31 cellular contexts compared by ENCODE assay signal in the genomic region with DNA sequence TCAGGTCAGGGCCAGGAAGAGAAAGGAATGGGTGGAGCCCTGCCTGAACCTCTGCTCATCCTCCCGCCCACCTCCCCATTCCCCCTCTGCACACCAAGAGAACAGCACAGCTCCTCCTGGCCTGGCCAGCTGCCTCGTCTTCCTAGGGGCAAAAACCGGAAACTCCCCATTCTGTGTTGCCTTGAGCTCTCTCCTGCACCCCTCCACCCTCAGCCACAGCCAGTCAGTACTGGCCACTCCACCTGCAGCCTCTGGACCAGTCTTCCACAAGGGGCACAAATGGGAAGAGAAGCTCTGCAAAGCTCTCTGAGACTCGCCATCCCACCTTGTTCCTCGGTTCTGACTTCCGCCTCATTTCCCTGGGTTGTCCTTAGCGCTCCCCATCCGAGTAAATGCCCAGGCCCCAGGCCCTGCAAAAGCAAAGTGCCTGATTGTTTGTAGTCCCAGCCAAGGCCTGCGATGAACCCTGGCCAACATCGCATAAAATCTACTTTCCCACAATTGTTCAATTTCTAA. TPM values are rescaled to one million over a fixed set of nuclear protein-coding genes. Genes with fewer than 3 reads are reported as not detected.
"Had no signal": no experiment of that assay in that cellular context is flagged by ENCODE, and none has a peak within 500 bp of the region (broad histone marks: within the 10 kb centered on the region; RNA-seq: fewer than 3 reads in every experiment).

No MANE protein-coding gene starts in this region.

- H3K9me3 ChIP-seq: colonic mucosa, gastrocnemius medialis, pancreas, psoas muscle, tibial nerve had no signal

- H3K36me3 ChIP-seq: colonic mucosa, gastrocnemius medialis, pancreas, tibial nerve had no signal

- FAIRE-seq: kidney, pancreas had no signal

- H3K36me3 Mint-ChIP-seq: activated naive CD8-positive, alpha-beta T cell; immature natural killer cell; mesothelial cell of epicardium; naive thymus-derived CD4-positive, alpha-beta T cell had no signal

- H3K4me3 Mint-ChIP-seq: activated naive CD8-positive, alpha-beta T cell; activated T-cell treated with anti-CD3 and anti-CD28 coated beads, Interleukin-2, amount 50 U/mL, for 72 hours; immature natural killer cell; mesothelial cell of epicardium; naive thymus-derived CD4-positive, alpha-beta T cell had no signal

- H3K4me1 ChIP-seq: colonic mucosa, gastrocnemius medialis, pancreas, psoas muscle, tibial nerve had no signal

- H3K27me3 ChIP-seq: colonic mucosa, gastrocnemius medialis, pancreas, tibial nerve had no signal

- H3K4me3 ChIP-seq: colonic mucosa, gastrocnemius medialis, pancreas, psoas muscle, tibial nerve had no signal

- H3K27ac Mint-ChIP-seq: activated naive CD8-positive, alpha-beta T cell; activated T-cell treated with anti-CD3 and anti-CD28 coated beads, Interleukin-2, amount 50 U/mL, for 72 hours; immature natural killer cell; mesothelial cell of epicardium; naive thymus-derived CD4-positive, alpha-beta T cell had no signal

- H3K9me3 Mint-ChIP-seq: activated T-cell treated with anti-CD3 and anti-CD28 coated beads, Interleukin-2, amount 50 U/mL, for 72 hours; mesothelial cell of epicardium had no signal

- H3K27me3 Mint-ChIP-seq: activated naive CD8-positive, alpha-beta T cell had no signal

- H3K27ac ChIP-seq: colonic mucosa, gastrocnemius medialis, pancreas, psoas muscle, tibial nerve had no signal

- H3K4me1 Mint-ChIP-seq: immature natural killer cell; naive thymus-derived CD4-positive, alpha-beta T cell had no signal

- DNase-seq: activated CD4-positive, alpha-beta T cell treated with anti-CD3 and anti-CD28 coated beads for 4 hours; activated CD4-positive, alpha-beta T cell treated with anti-CD3 and anti-CD28 coated beads, Interleukin-2, amount 50 U/mL, for 4 hours; activated naive CD4-positive, alpha-beta T cell; activated T-cell treated with anti-CD3 and anti-CD28 coated beads for 4 hours; activated T-cell treated with anti-CD3 and anti-CD28 coated beads, Interleukin-2, amount 50 U/mL, for 72 hours; anterior cingulate cortex; cerebellar nuclear complex; colonic mucosa; effector memory CD4-positive, alpha-beta T cell; gastrocnemius medialis; glutamatergic neuron; immature natural killer cell; kidney; left colon; naive thymus-derived CD4-positive, alpha-beta T cell; nucleus accumbens; pancreas; psoas muscle; stimulated activated CD4-positive, alpha-beta T cell treated with anti-CD3 and anti-CD28 coated beads, Interleukin-15, amount 100 ng/mL, for 24 hours; stimulated activated CD4-positive, alpha-beta T cell treated with anti-CD3 and anti-CD28 coated beads, Interleukin-2, amount 100 ng/mL, for 24 hours; stimulated activated naive CD4-positive, alpha-beta T cell had no signal

RNA-seq across cellular contexts. Expression of a gene that starts 39.3 kb away (rescaled TPM):
- total RNA-seq: activated T-cell treated with anti-CD3 and anti-CD28 coated beads, Interleukin-2, amount 50 U/mL, for 72 hours; colonic mucosa; dermis microvascular lymphatic vessel endothelial cell; gastrocnemius medialis; kidney; left colon; liver; mesothelial cell of epicardium; naive thymus-derived CD4-positive, alpha-beta T cell; pancreas; psoas muscle; T-helper 1 cell treated with Interleukin-12 subunit alpha and Interleukin-12 subunit beta and Interleukin-4 antibody, amounts not matched to agents 30 ng/mL and 1 ng/mL, for 36 hours; temporal lobe; tibial nerve; ureter had no signal
- polyA plus RNA-seq: adipose tissue; immature natural killer cell; liver; naive thymus-derived CD4-positive, alpha-beta T cell; neural cell; pancreas; psoas muscle had no signal
